ENCODE assay signal across 8 cellular contexts in genomic region chr17:40113961-40114272, GRCh38. TPM values are rescaled to one million over a fixed set of nuclear protein-coding genes. Genes with fewer than 3 reads are reported as not detected.
DNase-seq lines count a peak whose midpoint lies in the region; ATAC-seq, FAIRE-seq and TF ChIP-seq lines count a peak whose summit lies in the region.

No MANE protein-coding gene starts in this region.

- peak overlapping the region; percentile 78 for H2BK5ac ChIP-seq in IMR-90 (ENCODE audit: low read depth, low read length, poor library complexity, severe bottlenecking)

- H3K79me1 ChIP-seq in IMR-90 (ENCODE audit: low read depth in 1 of 2, low read length in 2 of 2): peaks cover 0 to 37% of the 10 kb centered on the region in 2 experiments; a peak in 2 of 4 replicates

- CTCF ChIA-PET in A673 (lab: Charles Lee) (interaction anchor here (1.8 to 2.0 kb wide), 2 partner anchors 54 to 78 kb away, joined by 5 to 11 read pairs; no protein-coding TSS in a partner anchor), IMR-90 (lab: Yijun Ruan, JAX) (interaction anchor here (0.8 to 2.9 kb wide), 11 partner anchors 10 to 170 kb away, joined by 3 to 25 read pairs (median 5); no protein-coding TSS in a partner anchor), mammary epithelial cell (lab: Charles Lee; ENCODE audit: low non-redundant PET) (interaction anchor here (0.6 to 1.8 kb wide), 6 partner anchors 9 to 329 kb away, joined by 3 to 18 read pairs (median 5); partner anchors contain the start of gene NR1D1)

- H2AK9ac ChIP-seq in IMR-90 (replicated peaks; ENCODE audit: low read depth, low read length, poor library complexity): peak overlapping the region; percentile 89

- 66% methylated on average over 4 of the region's 5 CpGs; no CpG with 5 or more reads in 1 of the 2 experiments for WGBS in IMR-90 (ENCODE audit: extremely low coverage in 2 of 2, insufficient read length in 1 of 2), 2 experiments
- WGBS in mammary epithelial cell (ENCODE audit: low coverage, missing lambda C conversion rate): 54% methylated on average over 5 of the region's 5 CpGs

- H4K20me1 ChIP-seq in IMR-90 (ENCODE audit: insufficient read depth, low read length): peaks cover 5% of the 10 kb centered on the region; the same call in 1 of the 2 replicates
- H4K20me1 ChIP-seq in mammary epithelial cell (ENCODE audit: insufficient read depth, low read length): no peaks in the 10 kb centered on the region

- peak overlapping the region; percentile 80 to 92 for H4K8ac ChIP-seq in IMR-90 (ENCODE audit: low read depth in 2 of 2, low read length in 2 of 2)

- no TSS peak for BruUV-seq in A673 (replicated peaks; lab: Mats Ljungman, UMichigan)
- no TSS peak for BruUV-seq in IMR-90 (replicated peaks; lab: Mats Ljungman, UMichigan)
- no TSS peak for BruUV-seq in mammary epithelial cell (replicated peaks; lab: Mats Ljungman, UMichigan)

- peaks cover 18% of the 10 kb centered on the region for H3K4me1 ChIP-seq in A673 (ENCODE audit: insufficient read depth, low read length, poor library complexity, severe bottlenecking)
- peaks cover 33% of the 10 kb centered on the region for H3K4me1 ChIP-seq in IMR-90 (ENCODE audit: control insufficient read depth, insufficient read depth, low read length)
- peaks cover 43% of the 10 kb centered on the region for H3K4me1 ChIP-seq in mammary epithelial cell (ENCODE audit: insufficient read depth, low read length)

- intact Hi-C loops in A673 (cut with micrococcal nuclease; ENCODE audit: unreplicated experiment) (loop anchor here (5.0 kb wide), 1 partner anchor 178 kb away; no protein-coding TSS in a partner anchor), IMR-90 (cut with micrococcal nuclease) (loop anchor here (1.0 to 2.0 kb wide), 4 partner anchors 8 to 177 kb away; partner anchors contain the start of gene CASC3), mammary epithelial cell (cut with micrococcal nuclease) (loop anchor here (1.0 to 2.0 kb wide), 5 partner anchors 7 to 176 kb away; partner anchors contain the start of gene MSL1)

- no peaks in the 10 kb centered on the region for H3K9me3 Mint-ChIP-seq in naive B cell

- peak overlapping the region in 7 of 8 donors; percentile 9 to 91 (median 89) for H3K4me3 Mint-ChIP-seq in naive B cell

- POLR2A ChIA-PET in A673 (lab: Charles Lee; ENCODE audit: low non-redundant PET) (no interaction called here), IMR-90 (lab: Charles Lee; ENCODE audit: unreplicated experiment) (interaction anchor here (0.9 to 1.3 kb wide), 2 partner anchors 10 to 11 kb away, joined by 3 to 5 read pairs; no protein-coding TSS in a partner anchor)

- dilution Hi-C loops in IMR-90 (cut with HindIII; ENCODE audit: low sequenced_read_pairs, unreplicated experiment) (no loop called here), mammary epithelial cell (cut with HindIII; ENCODE audit: low sequenced_read_pairs) (loop anchor here (10.0 kb wide), 1 partner anchor 61 kb away; the partner anchor contains the start of gene RAPGEFL1)

- H3K36me3 ChIP-seq in A673 (ENCODE audit: insufficient read depth, low read length, poor library complexity, severe bottlenecking) (no peaks in the 10 kb centered on the region), IMR-90 (ENCODE audit: control insufficient read depth, insufficient read depth, low read length) (no peaks in the 10 kb centered on the region), mammary epithelial cell (ENCODE audit: insufficient read depth, low read length) (no peaks in the 10 kb centered on the region)

- DNase-seq in A673 (ENCODE audit: low spot score) (no peak), IMR-90 (peak; percentile 56), mammary epithelial cell (no peak), naive B cell (no peak), GM19239 (ENCODE audit: insufficient read length, low spot score) (no peak)

- no peak for FAIRE-seq in GM19239 (lab: Jason Lieb, UNC)

- H2AFZ ChIP-seq in IMR-90 (replicated peaks; ENCODE audit: low read length, poor library complexity): no peak overlapping the region
- peak overlapping the region; percentile 86 for H2AFZ ChIP-seq in mammary epithelial cell (ENCODE audit: low read depth, low read length)

- peak overlapping the region; percentile 66; the same call in 1 of the 2 replicates for H2AK5ac ChIP-seq in IMR-90 (ENCODE audit: low read depth, low read length)

- H3K4me2 ChIP-seq in IMR-90 (ENCODE audit: low read depth, low read length): peak overlapping the region; percentile 67
- H3K4me2 ChIP-seq in mammary epithelial cell (ENCODE audit: insufficient read depth, low read depth, low read length): peak overlapping the region; percentile 84

- H3K4me3 ChIP-seq in A673 (ENCODE audit: low read depth, low read length, poor library complexity, severe bottlenecking) (no peak overlapping the region), IMR-90 (ENCODE audit: insufficient read depth, low read depth, low read length) (no peak overlapping the region), mammary epithelial cell (replicated peaks in 1 of 3; ENCODE audit: insufficient read depth in 1 of 3, low read depth in 2 of 3, low read length in 3 of 3) (no peak overlapping the region)

- H3K9ac ChIP-seq in IMR-90 (ENCODE audit: low read depth, low read length) (peak overlapping the region; percentile 71; the same call in 1 of the 2 replicates), mammary epithelial cell (ENCODE audit: insufficient read depth, low read length) (no peak overlapping the region)

- peak overlapping the region; percentile 93 for H4K91ac ChIP-seq in IMR-90 (ENCODE audit: insufficient read depth, low read depth, low read length)

- peak overlapping the region; percentile 81 for H2BK120ac ChIP-seq in IMR-90 (ENCODE audit: low read depth, low read length)

- peaks cover 12% of the 10 kb centered on the region; the same call in 1 of the 2 replicates for H3K9me1 ChIP-seq in IMR-90 (ENCODE audit: insufficient read depth, low read length)

- peaks cover 33 to 51% (median 33%) of the 10 kb centered on the region in 3 donors for H3K4me1 Mint-ChIP-seq in naive B cell

- peak overlapping the region; percentile 66 for H4K5ac ChIP-seq in IMR-90 (ENCODE audit: low read depth, low read length)

- TF ChIP-seq RAD21 in IMR-90 (IDR thresholded peaks at IDR 0.05; ENCODE audit: low read length): no peak

- peak overlapping the region; percentile 89 for H3K23ac ChIP-seq in IMR-90 (ENCODE audit: low read depth, low read length)

- peak overlapping the region; percentile 43; the same call in 1 of the 2 replicates for H3K18ac ChIP-seq in IMR-90 (ENCODE audit: low read depth, low read length)

- H3K79me2 ChIP-seq in mammary epithelial cell (ENCODE audit: insufficient read depth, low read length): no peaks in the 10 kb centered on the region

- ATAC-seq in IMR-90 (ENCODE audit: low read depth) (no peak), naive B cell (ENCODE audit: low read depth in 2 of 2) (no peak), GM21528 (IDR thresholded peaks at IDR 0.05; ENCODE audit: low FRiP score, unreplicated experiment) (no peak), GM21360 (IDR thresholded peaks at IDR 0.05; ENCODE audit: unreplicated experiment) (no peak), GM21737 (IDR thresholded peaks at IDR 0.05; ENCODE audit: unreplicated experiment) (no peak)

- peak overlapping the region; percentile 86 for H3K14ac ChIP-seq in IMR-90 (replicated peaks; ENCODE audit: low read depth, low read length)

- TF ChIP-seq CTCF in A673 (conservative IDR thresholded peaks at IDR 0.05; ENCODE audit: low read depth, low read length) (no peak), IMR-90 (conservative IDR thresholded peaks at IDR 0.05; ENCODE audit: low read depth, low read length) (no peak), mammary epithelial cell (conservative IDR thresholded peaks at IDR 0.05 in 1 of 2, IDR thresholded peaks at IDR 0.05 in 1 of 2; ENCODE audit: extremely low read depth in 1 of 2, insufficient read depth in 1 of 2, low read depth in 1 of 2, low read length in 2 of 2) (no peak)

- H3K56ac ChIP-seq in IMR-90 (ENCODE audit: extremely low read depth, insufficient read depth, low read length): peak overlapping the region; percentile 88

- H3K4ac ChIP-seq in IMR-90 (ENCODE audit: low read depth, low read length): peak overlapping the region; percentile 95

- H3K27ac ChIP-seq in A673 (ENCODE audit: low read depth, low read length, poor library complexity, severe bottlenecking) (peak overlapping the region; percentile 52), IMR-90 (ENCODE audit: insufficient read depth, low read length) (peak overlapping the region; percentile 90), mammary epithelial cell (ENCODE audit: insufficient read depth, low read depth, low read length) (peak overlapping the region; percentile 70)

- H3K27me3 ChIP-seq in A673 (replicated peaks; ENCODE audit: insufficient read depth, low read depth, low read length, poor library complexity) (no peaks in the 10 kb centered on the region), IMR-90 (ENCODE audit: control insufficient read depth, insufficient read depth, low read length) (no peaks in the 10 kb centered on the region), mammary epithelial cell (ENCODE audit: insufficient read depth, low read length) (no peaks in the 10 kb centered on the region)

- TF ChIP-seq POLR2A in IMR-90 (IDR thresholded peaks at IDR 0.05; ENCODE audit: low read depth, low read length): no peak

- no peaks in the 10 kb centered on the region for H3K27me3 Mint-ChIP-seq in naive B cell

- peak overlapping the region; percentile 74 for H2BK20ac ChIP-seq in IMR-90 (ENCODE audit: low read depth, low read length)

- H3K36me3 Mint-ChIP-seq in naive B cell: no peaks in the 10 kb centered on the region

- in situ Hi-C loops in IMR-90 (cut with MboI; ENCODE audit: low sequenced_read_pairs): no loop called here
- in situ Hi-C loops in mammary epithelial cell (cut with MboI; ENCODE audit: low sequenced_read_pairs in 2 of 2): no loop called here

- peak overlapping the region; percentile 77; the same call in 1 of the 3 replicates for H2BK15ac ChIP-seq in IMR-90 (ENCODE audit: low read depth, low read length)

- H3K27ac Mint-ChIP-seq in naive B cell: peak overlapping the region in 3 of 6 donors; percentile 52 to 73 (median 71)

- no peaks in the 10 kb centered on the region for H3K9me3 ChIP-seq in A673 (ENCODE audit: low read depth, low read length, poor library complexity, severe bottlenecking)
- no peaks in the 10 kb centered on the region for H3K9me3 ChIP-seq in IMR-90 (ENCODE audit: control insufficient read depth, insufficient read depth, low read length)
- H3K9me3 ChIP-seq in mammary epithelial cell (replicated peaks; ENCODE audit: insufficient read depth, low read length): no peaks in the 10 kb centered on the region

RNA-seq across cellular contexts. Expression of gene MSL1, which starts 7.9 kb away (rescaled TPM):
- total RNA-seq in A673 (2021): 56.9 and 59.9 TPM in 2 replicates
- 28.3 and 29.7 TPM in 2 replicates for total RNA-seq in IMR-90 (2012; rRNA removed)
- 38.4 and 48.4 TPM in 2 replicates for polyA plus RNA-seq in IMR-90 (2012; rRNA removed)
- 12.2 and 14.7 TPM in 2 replicates for polyA plus RNA-seq in IMR-90 (2012; cell fraction: cytosol; rRNA removed)
- polyA plus RNA-seq in IMR-90 (2012; cell fraction: nucleus; rRNA removed; ENCODE audit: low replicate concordance): 45.5 and 129 TPM in 2 replicates
- 10 to 100 TPM; 36.8 to 72.1 TPM for total RNA-seq in mammary epithelial cell
- polyA plus RNA-seq in mammary epithelial cell: 41.3 TPM
- polyA minus RNA-seq in mammary epithelial cell: 53.9 TPM
- polyA plus RNA-seq in naive B cell (ENCODE audit: low read depth in 6 of 6): 10 to 100 TPM in 2 of 6 donors, 1 to 10 TPM in 4; 7.7 to 13.1 (median 9.2) TPM

RNA-seq across cellular contexts. Expression of gene NR1D1, which starts 13.5 kb away (rescaled TPM):
- total RNA-seq in A673 (2021) (1.9 and 2.6 TPM in 2 replicates), IMR-90 (2012; rRNA removed) (0.28 and 0.36 TPM in 2 replicates), mammary epithelial cell (10 to 100 TPM in 1 of 2 donors, 1 to 10 TPM in 1; 2.0 to 25.9 TPM)
- polyA plus RNA-seq in IMR-90 (2012; rRNA removed) (4.4 and 7.2 TPM in 2 replicates), mammary epithelial cell (7.9 TPM), naive B cell (ENCODE audit: low read depth in 6 of 6) (1 to 10 TPM in 5 of 6 donors, not detected in 1; 1.1 to 2.9 (median 2.1) TPM)
- polyA plus RNA-seq in IMR-90 (2012; cell fraction: cytosol; rRNA removed): 4.1 and 8.6 TPM in 2 replicates
- polyA plus RNA-seq in IMR-90 (2012; cell fraction: nucleus; rRNA removed; ENCODE audit: low replicate concordance): 11.1 and 25.2 TPM in 2 replicates
- polyA minus RNA-seq in mammary epithelial cell: 41.0 TPM

RNA-seq across cellular contexts. Expression of gene CASC3, which starts 26.4 kb away (rescaled TPM):
- total RNA-seq in A673 (2021) (65.1 and 66.5 TPM in 2 replicates), IMR-90 (2012; rRNA removed) (24.4 and 25.1 TPM in 2 replicates), mammary epithelial cell (10 to 100 TPM; 28.7 to 61.9 TPM)
- polyA plus RNA-seq in IMR-90 (2012; rRNA removed) (36.2 and 38.9 TPM in 2 replicates), mammary epithelial cell (25.7 TPM), naive B cell (ENCODE audit: low read depth in 6 of 6) (10 to 100 TPM; 31.8 to 60.5 (median 44.5) TPM)
- 15.9 and 19.2 TPM in 2 replicates for polyA plus RNA-seq in IMR-90 (2012; cell fraction: cytosol; rRNA removed)
- 83.7 and 153 TPM in 2 replicates for polyA plus RNA-seq in IMR-90 (2012; cell fraction: nucleus; rRNA removed; ENCODE audit: low replicate concordance)
- 74.9 TPM for polyA minus RNA-seq in mammary epithelial cell

RNA-seq across cellular contexts. Expression of gene THRA, which starts 51.2 kb away (rescaled TPM):
- total RNA-seq in A673 (2021) (14.5 and 18.7 TPM in 2 replicates), IMR-90 (2012; rRNA removed) (20.8 and 22.0 TPM in 2 replicates), mammary epithelial cell (10 to 100 TPM; 10.8 to 11.7 TPM)
- polyA plus RNA-seq in IMR-90 (2012; rRNA removed) (21.9 and 23.4 TPM in 2 replicates), mammary epithelial cell (10.0 TPM), naive B cell (ENCODE audit: low read depth in 6 of 6) (1 to 10 TPM; 1.9 to 5.3 (median 4.7) TPM)
- 22.4 and 25.8 TPM in 2 replicates for polyA plus RNA-seq in IMR-90 (2012; cell fraction: cytosol; rRNA removed)
- polyA plus RNA-seq in IMR-90 (2012; cell fraction: nucleus; rRNA removed; ENCODE audit: low replicate concordance): 17.8 and 22.5 TPM in 2 replicates
- polyA minus RNA-seq in mammary epithelial cell: 33.1 TPM

RNA-seq across cellular contexts. Expression of gene MED24, which starts 59.7 kb away (rescaled TPM):
- total RNA-seq in A673 (2021): 48.7 and 50.7 TPM in 2 replicates
- 18.6 and 25.8 TPM in 2 replicates for total RNA-seq in IMR-90 (2012; rRNA removed)
- 73.6 and 79.0 TPM in 2 replicates for polyA plus RNA-seq in IMR-90 (2012; rRNA removed)
- 29.9 and 49.0 TPM in 2 replicates for polyA plus RNA-seq in IMR-90 (2012; cell fraction: cytosol; rRNA removed)
- polyA plus RNA-seq in IMR-90 (2012; cell fraction: nucleus; rRNA removed; ENCODE audit: low replicate concordance): 167 and 365 TPM in 2 replicates
- total RNA-seq in mammary epithelial cell: 10 to 100 TPM; 59.3 to 85.6 TPM
- polyA plus RNA-seq in mammary epithelial cell: 91.2 TPM
- polyA minus RNA-seq in mammary epithelial cell: 116 TPM
- polyA plus RNA-seq in naive B cell (ENCODE audit: low read depth in 6 of 6): 10 to 100 TPM; 44.9 to 58.9 (median 47.6) TPM
